In the genomic region with DNA sequence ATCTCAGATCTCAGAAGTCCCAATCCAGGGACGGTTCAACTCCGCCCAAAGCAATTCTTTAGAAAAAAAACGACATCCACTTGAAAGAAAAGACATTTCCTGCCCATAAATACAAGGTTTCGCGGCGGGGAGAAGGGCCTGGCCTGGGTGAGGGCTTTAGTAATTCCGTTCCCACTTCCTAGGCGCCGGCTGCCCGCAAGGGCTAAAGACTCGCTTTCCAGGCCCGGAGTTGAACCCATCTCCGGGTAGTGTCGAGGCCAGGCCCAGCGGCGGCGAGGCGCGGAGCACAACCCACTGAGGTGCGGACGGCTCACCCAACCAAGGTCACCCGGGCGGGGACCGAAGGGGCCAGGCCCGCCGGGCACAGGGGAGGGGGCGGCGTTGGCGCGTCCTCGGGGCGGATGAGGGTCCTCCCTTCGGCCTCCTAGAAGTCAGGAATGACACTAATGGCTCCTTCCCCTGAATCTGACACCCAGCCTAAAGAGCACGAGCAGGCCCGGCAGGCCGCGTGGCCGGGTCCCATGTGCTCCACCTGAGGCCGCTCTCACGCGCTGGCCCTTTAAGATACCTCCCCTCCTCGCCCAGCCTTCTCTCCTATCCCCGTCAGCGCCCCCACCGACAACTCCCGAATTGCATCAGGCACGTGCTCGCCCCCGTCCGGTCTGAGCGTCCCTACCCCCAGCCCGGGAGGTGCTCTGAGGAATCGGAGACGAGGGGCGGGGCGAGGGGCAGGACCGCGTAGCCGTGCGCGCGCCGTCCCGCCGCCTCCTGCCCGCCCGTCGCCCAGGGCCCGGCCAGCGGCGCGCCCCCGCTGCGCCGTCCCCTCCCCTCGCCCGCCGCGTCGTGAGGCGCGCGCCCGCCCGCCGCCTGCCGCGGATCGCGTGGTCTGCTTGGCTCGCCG, we compare ENCODE assay signal across 8 cellular contexts. TPM values are rescaled to one million over a fixed set of nuclear protein-coding genes. Genes with fewer than 3 reads are reported as not detected.
DNase-seq lines count a peak whose midpoint lies in the region; ATAC-seq and TF ChIP-seq lines count a peak whose summit lies in the region.

No MANE protein-coding gene starts in this region.

- H3K27me3 ChIP-seq in upper lobe of right lung = no peaks in the 10 kb centered on the region

- H3K27me3 Mint-ChIP-seq in T-cell = no peaks in the 10 kb centered on the region

- H3K9me3 Mint-ChIP-seq in T-cell = no peaks in the 10 kb centered on the region

- H3K36me3 ChIP-seq in upper lobe of right lung = no peaks in the 10 kb centered on the region

- H3K36me3 Mint-ChIP-seq in T-cell = no peaks in the 10 kb centered on the region

- CTCF ChIA-PET in T-cell (lab: Charles Lee) = no interaction called here

- peak overlapping the region; percentile 74 to 87 (median 83) for H3K4me3 Mint-ChIP-seq in T-cell

- peak; percentile 98 for DNase-seq in NCI-H146 (lab: John Stamatoyannopoulos, UW)
- DNase-seq in T-cell = peak; percentile 97 to 100 (median 99)
- peak; percentile 99 for DNase-seq in amniotic stem cell (lab: John Stamatoyannopoulos, UW)
- DNase-seq in left cardiac atrium = peak; percentile 99
- peak; percentile 100 for DNase-seq in posterior vena cava (ENCODE audit: low spot score)
- DNase-seq in upper lobe of right lung = peak; percentile 100

- intact Hi-C loops in left cardiac atrium (cut with DNase I) (loop anchor here in 1 of 2 donors (5.0 kb wide), 3 partner anchors 38 to 103 kb away; partner anchors contain the start of gene CNOT8), posterior vena cava (cut with DNase I) (loop anchor here (5.0 to 10.0 kb wide), 2 partner anchors 70 to 103 kb away; partner anchors contain the start of gene CNOT8 (in 1 of the 2)), upper lobe of right lung (cut with DNase I) (no loop called here)

- H3K9me3 ChIP-seq in upper lobe of right lung = no peaks in the 10 kb centered on the region

- peaks cover 34 to 48% (median 42%) of the 10 kb centered on the region in 3 donors for H3K4me1 Mint-ChIP-seq in T-cell

- TF ChIP-seq CTCF in upper lobe of right lung (IDR thresholded peaks at IDR 0.05) = peak; percentile 52

- TF ChIP-seq POLR2A in GM15510 (IDR thresholded peaks at IDR 0.05; ENCODE audit: borderline replicate concordance, extremely low read depth, insufficient read length) = peak; percentile 77

- H3K4me3 ChIP-seq in upper lobe of right lung = peak overlapping the region; percentile 97

- POLR2A ChIA-PET in T-cell (lab: Charles Lee) = interaction anchor here in 1 of 2 donors (0.6 kb wide), 1 partner anchor 45 kb away, joined by 3 read pairs; no protein-coding TSS in a partner anchor

- H3K27ac Mint-ChIP-seq in T-cell = peak overlapping the region; percentile 90 to 96

- H3K4me1 ChIP-seq in upper lobe of right lung = peaks cover 29% of the 10 kb centered on the region

- peak overlapping the region; percentile 95 for H3K27ac ChIP-seq in upper lobe of right lung

- ATAC-seq in HG02884 (IDR thresholded peaks at IDR 0.05; ENCODE audit: unreplicated experiment) (peak; percentile 86), T-cell (replicated peaks in 1 of 4) (peak; percentile 87 to 92 (median 90)), left cardiac atrium (peak; percentile 93), upper lobe of right lung (peak; percentile 93)

RNA-seq across cellular contexts. Expression of gene LARP1, which starts 0.5 kb away (rescaled TPM):
- total RNA-seq in T-cell (100 to 1,000 TPM; 137 to 201 (median 182) TPM), left cardiac atrium (100 to 1,000 TPM; 105 to 145 TPM), posterior vena cava (100 to 1,000 TPM; 111 to 128 TPM), upper lobe of right lung (151 TPM)

Comparison
In these comparisons a context has a peak if more than half of its experiments do, and no peak if none do; other contexts are left out.
1. Peak in every context shown above with its lines: DNase-seq, ATAC-seq, H3K4me3 ChIP-seq and H3K27ac ChIP-seq.